20 cellular contexts compared by ENCODE assay signal in the genomic region with DNA sequence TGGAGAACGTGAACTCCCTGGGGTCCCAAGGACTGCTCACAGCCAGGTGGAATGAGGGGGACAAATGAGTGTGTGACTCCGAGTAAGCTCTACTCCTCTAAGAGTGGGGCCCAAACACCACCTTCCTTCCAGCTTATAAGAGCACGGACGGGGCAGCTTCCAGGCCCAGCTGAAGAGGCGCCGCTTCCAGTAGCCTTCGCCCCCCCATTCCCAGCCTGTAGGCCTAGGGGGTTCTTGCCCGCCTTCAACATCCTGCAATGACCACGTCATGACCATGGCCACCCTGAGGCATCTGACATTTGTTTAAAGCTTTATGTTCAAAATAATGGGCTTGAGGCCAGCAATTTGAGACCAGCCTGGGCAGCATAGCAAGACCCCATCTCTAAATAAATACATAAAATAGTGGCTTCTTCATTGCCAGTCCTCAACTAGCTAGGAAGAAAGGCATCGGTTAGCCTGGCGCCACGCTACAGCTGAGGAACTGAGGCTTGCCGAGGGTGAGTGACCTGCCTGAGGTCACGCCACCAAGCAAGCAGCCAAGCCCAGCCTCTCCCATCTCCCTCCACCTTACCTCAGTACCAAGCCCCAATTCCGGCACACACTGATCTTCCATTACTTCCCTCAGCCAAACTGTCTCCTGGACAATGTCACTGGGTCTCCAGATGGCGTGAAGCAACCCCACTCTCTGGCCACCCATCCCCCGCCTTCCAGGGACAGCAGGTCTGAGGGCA. TPM values are rescaled to one million over a fixed set of nuclear protein-coding genes. Genes with fewer than 3 reads are reported as not detected.
DNase-seq lines count a peak whose midpoint lies in the region; ATAC-seq and TF ChIP-seq lines count a peak whose summit lies in the region.
"Had no signal": no experiment of that assay in that cellular context is flagged by ENCODE, and none has a peak within 500 bp of the region (broad histone marks: within the 10 kb centered on the region; RNA-seq: fewer than 3 reads in every experiment).

No MANE protein-coding gene starts in this region.

- no peaks in the 10 kb centered on the region for H3K9me3 ChIP-seq in T-helper 17 cell (ENCODE audit: control insufficient read depth, low read length, poor library complexity, severe bottlenecking)
- H3K9me3 ChIP-seq in heart right ventricle: no peaks in the 10 kb centered on the region
- H3K9me3 ChIP-seq: SJCRH30 had no signal

- no peak overlapping the region for H4K8ac ChIP-seq in mesendoderm (ENCODE audit: low read depth, low read length)

- DNase-seq in Right ventricle myocardium superior: no peak
- DNase-seq in cardiac septum (ENCODE audit: low spot score): no peak
- DNase-seq in T-helper 17 cell: no peak
- no peak for DNase-seq in heart right ventricle
- no peak for DNase-seq in NCI-H510A (lab: John Stamatoyannopoulos, UW)
- DNase-seq in stimulated activated CD4-positive, alpha-beta T cell treated with anti-CD3 and anti-CD28 coated beads, Interleukin-12 subunit alpha, Interleukin-12 subunit beta, amount 100 ng/mL, for 4 hours: no peak
- no peak for DNase-seq in mesendoderm
- DNase-seq in GM19238 (ENCODE audit: insufficient read length, low spot score): no peak
- DNase-seq: activated CD4-positive, alpha-beta T cell treated with anti-CD3 and anti-CD28 coated beads for 1 hour; activated CD8-positive, alpha-beta memory T cell treated with anti-CD3 and anti-CD28 coated beads, Interleukin-2, amount 50 U/mL, for 4 hours; activated effector memory CD4-positive, alpha-beta T cell treated with anti-CD3 and anti-CD28 coated beads, Interleukin-2, amount 50 U/mL, for 16 hours; CD4-positive, alpha-beta T cell; effector memory CD4-positive, alpha-beta T cell; H9; NCI-H2107; SJCRH30 had no signal

- no peak overlapping the region for H2BK15ac ChIP-seq in mesendoderm (replicated peaks; ENCODE audit: low read depth)

- TF ChIP-seq CTCF in heart right ventricle (IDR thresholded peaks at IDR 0.05): no peak

- peaks cover 0 to 11% (median 0%) of the 10 kb centered on the region in 9 donors for H3K36me3 ChIP-seq in heart right ventricle
- H3K36me3 ChIP-seq in mesendoderm (ENCODE audit: control insufficient read depth, insufficient read depth, low read length): peaks cover 5% of the 10 kb centered on the region

- H4K5ac ChIP-seq in mesendoderm (ENCODE audit: low read length): no peak overlapping the region

- H3K4me1 ChIP-seq in heart right ventricle: peaks cover 0 to 25% (median 7%) of the 10 kb centered on the region in 9 donors
- H3K4me1 ChIP-seq in mesendoderm (ENCODE audit: control insufficient read depth, low read depth, low read length): no peaks in the 10 kb centered on the region
- H3K4me1 ChIP-seq: SJCRH30 had no signal

- H3K4me3 Mint-ChIP-seq in T-helper 17 cell: no peak overlapping the region
- H3K4me3 Mint-ChIP-seq: CD4-positive, alpha-beta T cell; H9; naive thymus-derived CD4-positive, alpha-beta T cell had no signal

- H3K27me3 Mint-ChIP-seq in T-helper 17 cell: no peaks in the 10 kb centered on the region
- H3K27me3 Mint-ChIP-seq: CD4-positive, alpha-beta T cell; naive thymus-derived CD4-positive, alpha-beta T cell had no signal

- H3K27ac Mint-ChIP-seq in T-helper 17 cell: peak overlapping the region; percentile 81
- H3K27ac Mint-ChIP-seq: CD4-positive, alpha-beta T cell; H9 had no signal

- H3K27ac ChIP-seq in heart right ventricle (peak overlapping the region; percentile 20 to 76 (median 60)), mesendoderm (ENCODE audit: low read depth, low read length) (no peak overlapping the region)
- H3K27ac ChIP-seq: SJCRH30 had no signal

- no peaks in the 10 kb centered on the region for H3K36me3 Mint-ChIP-seq in T-helper 17 cell (ENCODE audit: low read depth)

- H3K27me3 ChIP-seq in heart right ventricle (no peaks in the 10 kb centered on the region), mesendoderm (ENCODE audit: insufficient read depth, low read length, poor library complexity) (no peaks in the 10 kb centered on the region)
- H3K27me3 ChIP-seq: SJCRH30 had no signal

- peaks cover 3% of the 10 kb centered on the region for H3K79me1 ChIP-seq in mesendoderm (ENCODE audit: low read length)

- no peak overlapping the region for H2BK5ac ChIP-seq in mesendoderm (ENCODE audit: low read length)

- no peak overlapping the region for H3K9ac ChIP-seq in mesendoderm (ENCODE audit: low read length)

- no peak overlapping the region for H2BK120ac ChIP-seq in mesendoderm (ENCODE audit: low read depth, low read length)

- 88 to 90% methylated on average over 17 of the region's 17 CpGs for WGBS in heart right ventricle, 2 donors
- no CpG with 5 or more reads among the region's 17 CpGs for WGBS in mesendoderm (ENCODE audit: extremely low coverage, insufficient coverage, low lambda C conversion rate)

- H3K79me2 ChIP-seq in mesendoderm (ENCODE audit: control insufficient read depth, insufficient read depth, low read length): no peaks in the 10 kb centered on the region

- peak; percentile 54 for ATAC-seq in Right ventricle myocardium superior (ENCODE audit: poor library complexity)
- ATAC-seq in T-helper 17 cell: no peak
- ATAC-seq in heart right ventricle: peak in 4 of 8 donors; percentile 43 to 55 (median 48)

- no peak overlapping the region for H3K4ac ChIP-seq in mesendoderm (ENCODE audit: low read depth, low read length)

- no peak overlapping the region for H2AK5ac ChIP-seq in mesendoderm (ENCODE audit: low read length)

- H3K18ac ChIP-seq in mesendoderm (ENCODE audit: low read length): no peak overlapping the region

- peaks cover 17% of the 10 kb centered on the region for H3K4me1 Mint-ChIP-seq in T-helper 17 cell

- no peak overlapping the region for H3K56ac ChIP-seq in mesendoderm (ENCODE audit: low read length)

- H3K23ac ChIP-seq in mesendoderm (ENCODE audit: low read length): no peak overlapping the region

- H3K4me2 ChIP-seq in mesendoderm (ENCODE audit: low read length): no peak overlapping the region

- intact Hi-C loops in Right ventricle myocardium superior (cut with DNase I): no loop called here
- intact Hi-C loops in cardiac septum (cut with DNase I): loop anchor here (5.0 kb wide), 1 partner anchor 32 kb away; no protein-coding TSS in a partner anchor
- intact Hi-C loops in heart right ventricle (cut with DNase I): loop anchor here in 1 of 10 donors (2.0 kb wide), 2 partner anchors 66 to 108 kb away; no protein-coding TSS in a partner anchor

- no peak overlapping the region for H3K4me3 ChIP-seq in heart right ventricle
- H3K4me3 ChIP-seq in mesendoderm (ENCODE audit: low read length): no peak overlapping the region
- H3K4me3 ChIP-seq: SJCRH30 had no signal

RNA-seq across cellular contexts. Expression of a gene that starts 7.8 kb away (rescaled TPM):
- 1.2 TPM for total RNA-seq in Right ventricle myocardium superior
- 0.08 TPM for total RNA-seq in cardiac septum
- 10 to 100 TPM; 10.2 to 23.9 TPM for total RNA-seq in T-helper 17 cell
- under 1 TPM; 0.24 to 0.77 (median 0.48) TPM for total RNA-seq in heart right ventricle
- polyA plus RNA-seq in heart right ventricle: under 1 TPM; 0.03 to 0.44 TPM
- 0.77 TPM for polyA plus RNA-seq in mesendoderm (2013, experiment 1 of 2)
- 0.67 TPM for polyA plus RNA-seq in mesendoderm (2013, experiment 2 of 2)
- total RNA-seq: lung microvascular endothelial cell had no signal

RNA-seq across cellular contexts. Expression of a gene that starts 12.5 kb away (rescaled TPM):
- total RNA-seq in Right ventricle myocardium superior (0.59 TPM), cardiac septum (0.24 TPM), T-helper 17 cell (10 to 100 TPM; 26.9 to 28.3 TPM), heart right ventricle (1 to 10 TPM in 1 of 10 donors, under 1 TPM in 5, not detected in 4; 0.34 to 3.5 (median 0.66) TPM)
- polyA plus RNA-seq in heart right ventricle: 1 to 10 TPM; 1.0 to 1.7 TPM
- polyA plus RNA-seq in mesendoderm (2013, experiment 1 of 2): 46.1 TPM
- 46.4 TPM for polyA plus RNA-seq in mesendoderm (2013, experiment 2 of 2)
- total RNA-seq: posterior vena cava had no signal

RNA-seq across cellular contexts. Expression of a gene that starts 19.6 kb away (rescaled TPM):
- total RNA-seq in Right ventricle myocardium superior: 6.4 TPM
- total RNA-seq in cardiac septum: not detected
- total RNA-seq in T-helper 17 cell: 1 to 10 TPM in 1 of 2 donors, not detected in 1; 1.6 TPM
- total RNA-seq in heart right ventricle: 1 to 10 TPM in 9 of 10 donors, under 1 TPM in 1; 0.78 to 4.6 (median 1.4) TPM
- polyA plus RNA-seq in heart right ventricle: 1 to 10 TPM in 1 of 2 donors, under 1 TPM in 1; 0.16 to 3.5 TPM
- polyA plus RNA-seq in mesendoderm (2013, experiment 1 of 2): 0.10 TPM
- 0.15 TPM for polyA plus RNA-seq in mesendoderm (2013, experiment 2 of 2)
- total RNA-seq: chondrocyte, lung microvascular endothelial cell, posterior vena cava, SJCRH30 had no signal
- polyA plus RNA-seq: naive thymus-derived CD4-positive, alpha-beta T cell had no signal

RNA-seq across cellular contexts. Expression of a gene that starts 34.8 kb away (rescaled TPM):
- total RNA-seq in Right ventricle myocardium superior: 0.08 TPM
- not detected for total RNA-seq in cardiac septum
- under 1 TPM in 1 of 2 donors, not detected in 1; 0.42 TPM for total RNA-seq in T-helper 17 cell
- under 1 TPM in 4 of 10 donors, not detected in 6; 0.06 to 0.44 (median 0.10) TPM for total RNA-seq in heart right ventricle
- polyA plus RNA-seq in heart right ventricle: under 1 TPM; 0.03 to 0.22 TPM
- 5.5 TPM for polyA plus RNA-seq in mesendoderm (2013, experiment 1 of 2)
- 6.0 TPM for polyA plus RNA-seq in mesendoderm (2013, experiment 2 of 2)
- polyA plus RNA-seq: naive thymus-derived CD4-positive, alpha-beta T cell had no signal

Comparison
In these comparisons a context has a peak if more than half of its experiments do, and no peak if none do; other contexts are left out.
1. RNA of a gene that starts 12.5 kb away (total RNA-seq): 26.9 to 28.3 TPM in T-helper 17 cell; 0.59 TPM in Right ventricle myocardium superior (single experiment), 0.34 to 3.5 TPM in heart right ventricle and 0.24 TPM in cardiac septum (single experiment); every median in the first group is over 4 times any median in the second.